9 cellular contexts compared by ENCODE assay signal in genomic region chr20:46407671-46407996, GRCh38. TPM values are rescaled to one million over a fixed set of nuclear protein-coding genes. Genes with fewer than 3 reads are reported as not detected.
DNase-seq lines count a peak whose midpoint lies in the region; ATAC-seq and TF ChIP-seq lines count a peak whose summit lies in the region.
"Had no signal": no experiment of that assay in that cellular context is flagged by ENCODE, and none has a peak within 500 bp of the region (broad histone marks: within the 10 kb centered on the region; RNA-seq: fewer than 3 reads in every experiment).

No MANE protein-coding gene starts in this region.

- H3K27me3 Mint-ChIP-seq in activated T-cell treated with anti-CD3 and anti-CD28 coated beads, Interleukin-2, amount 50 U/mL, for 24 hours, result no peaks in the 10 kb centered on the region
- H3K27me3 Mint-ChIP-seq in activated CD4-positive, alpha-beta memory T cell treated with anti-CD3 and anti-CD28 coated beads, Interleukin-2, amount 10 ng/mL, durations not matched to agents 7 days and 5 days, result no peaks in the 10 kb centered on the region

- H3K27ac ChIP-seq in iPS-18a (ENCODE audit: low read length) (no peak overlapping the region), spleen (peak overlapping the region in 5 of 8 donors; percentile 96 to 99 (median 97))
- H3K27ac ChIP-seq: brain microvascular endothelial cell had no signal

- peaks cover 61% of the 10 kb centered on the region for H3K4me1 Mint-ChIP-seq in activated T-cell treated with anti-CD3 and anti-CD28 coated beads, Interleukin-2, amount 50 U/mL, for 24 hours (ENCODE audit: low read depth)
- H3K4me1 Mint-ChIP-seq in activated CD4-positive, alpha-beta memory T cell treated with anti-CD3 and anti-CD28 coated beads, Interleukin-2, amount 10 ng/mL, durations not matched to agents 7 days and 5 days, result peaks cover 57% of the 10 kb centered on the region

- H3K9ac ChIP-seq in iPS-18a (ENCODE audit: low read length), result no peak overlapping the region

- H3K9me3 ChIP-seq in iPS-18a (ENCODE audit: control insufficient read depth, low read depth, low read length), result no peaks in the 10 kb centered on the region
- H3K9me3 ChIP-seq in spleen, result no peaks in the 10 kb centered on the region

- H3K27me3 ChIP-seq in iPS-18a (ENCODE audit: control insufficient read depth, insufficient read depth, low read length), result peaks cover 12% of the 10 kb centered on the region
- no peaks in the 10 kb centered on the region for H3K27me3 ChIP-seq in spleen (replicated peaks in 1 of 7)
- H3K27me3 ChIP-seq: brain microvascular endothelial cell had no signal

- ATAC-seq in HG03159 (IDR thresholded peaks at IDR 0.05; ENCODE audit: unreplicated experiment), result no peak

- intact Hi-C loops in spleen (cut with DNase I; ENCODE audit: low total_unique reads), result no loop called here

- 69 to 85% (median 78%) methylated on average over 4 of the region's 4 CpGs for WGBS in spleen, 5 donors

- CTCF ChIA-PET in activated CD4-positive, alpha-beta memory T cell treated with anti-CD3 and anti-CD28 coated beads, Interleukin-2, amount 10 ng/mL, durations not matched to agents 7 days and 5 days (lab: Charles Lee), result interaction anchor here (1.4 to 2.9 kb wide), 5 partner anchors 30 to 138 kb away, joined by 4 to 24 read pairs (median 5); no protein-coding TSS in a partner anchor

- H3K4me1 ChIP-seq in iPS-18a (ENCODE audit: control insufficient read depth, low read depth, low read length) (peaks cover 5% of the 10 kb centered on the region), spleen (peaks cover 29 to 63% (median 50%) of the 10 kb centered on the region in 6 donors)

- no peaks in the 10 kb centered on the region for H3K9me3 Mint-ChIP-seq in activated T-cell treated with anti-CD3 and anti-CD28 coated beads, Interleukin-2, amount 50 U/mL, for 24 hours
- H3K9me3 Mint-ChIP-seq in activated CD4-positive, alpha-beta memory T cell treated with anti-CD3 and anti-CD28 coated beads, Interleukin-2, amount 10 ng/mL, durations not matched to agents 7 days and 5 days, result no peaks in the 10 kb centered on the region

- POLR2A ChIA-PET in activated CD4-positive, alpha-beta memory T cell treated with anti-CD3 and anti-CD28 coated beads, Interleukin-2, amount 10 ng/mL, durations not matched to agents 7 days and 5 days (lab: Charles Lee), result interaction anchor here (1.1 to 2.0 kb wide), 3 partner anchors 18 to 435 kb away, joined by 4 to 7 read pairs (median 6); partner anchors contain the start of genes TP53RK and ZNF335

- peak overlapping the region; percentile 97 for H3K27ac Mint-ChIP-seq in activated T-cell treated with anti-CD3 and anti-CD28 coated beads, Interleukin-2, amount 50 U/mL, for 24 hours
- no peak overlapping the region for H3K27ac Mint-ChIP-seq in activated CD4-positive, alpha-beta memory T cell treated with anti-CD3 and anti-CD28 coated beads, Interleukin-2, amount 10 ng/mL, durations not matched to agents 7 days and 5 days

- peaks cover 19% of the 10 kb centered on the region for H3K36me3 Mint-ChIP-seq in activated T-cell treated with anti-CD3 and anti-CD28 coated beads, Interleukin-2, amount 50 U/mL, for 24 hours (ENCODE audit: low read depth)
- peaks cover 16% of the 10 kb centered on the region for H3K36me3 Mint-ChIP-seq in activated CD4-positive, alpha-beta memory T cell treated with anti-CD3 and anti-CD28 coated beads, Interleukin-2, amount 10 ng/mL, durations not matched to agents 7 days and 5 days (ENCODE audit: low read depth)

- peak overlapping the region; percentile 88 for H3K4me3 ChIP-seq in iPS-18a (ENCODE audit: low read length)
- H3K4me3 ChIP-seq in spleen, result peak overlapping the region in 1 of 8 donors; percentile 95

- no peaks in the 10 kb centered on the region for H3K36me3 ChIP-seq in iPS-18a (ENCODE audit: control insufficient read depth, low read depth, low read length)
- H3K36me3 ChIP-seq in spleen, result peaks cover 0 to 12% (median 0%) of the 10 kb centered on the region in 6 donors
- H3K36me3 ChIP-seq: brain microvascular endothelial cell had no signal

- H3K4me3 Mint-ChIP-seq in activated T-cell treated with anti-CD3 and anti-CD28 coated beads, Interleukin-2, amount 50 U/mL, for 24 hours, result peak overlapping the region; percentile 92
- H3K4me3 Mint-ChIP-seq in activated CD4-positive, alpha-beta memory T cell treated with anti-CD3 and anti-CD28 coated beads, Interleukin-2, amount 10 ng/mL, durations not matched to agents 7 days and 5 days, result peak overlapping the region; percentile 91

- no peak for DNase-seq in activated T-cell treated with anti-CD3 and anti-CD28 coated beads, Interleukin-2, amount 50 U/mL, for 24 hours
- DNase-seq in activated T-cell treated with anti-CD3 and anti-CD28 coated beads, Interleukin-2, amount 50 U/mL, for 48 hours, result no peak
- no peak for DNase-seq in activated CD4-positive, alpha-beta memory T cell treated with anti-CD3 and anti-CD28 coated beads, Interleukin-2, amount 10 ng/mL, durations not matched to agents 7 days and 5 days
- DNase-seq in spleen (no peak), SIG-M5 treated with dmso at 0.1 percent for 504 hours (lab: John Stamatoyannopoulos, UW; ENCODE audit: unreplicated experiment) (no peak), LoVo (ENCODE audit: low spot score) (no peak)
- DNase-seq: brain microvascular endothelial cell had no signal

- no peak for TF ChIP-seq POLR2A in spleen (IDR thresholded peaks at IDR 0.05)

- no peak for TF ChIP-seq CTCF in spleen (IDR thresholded peaks at IDR 0.05 in 8 of 11, conservative IDR thresholded peaks at IDR 0.05 in 3 of 11)

RNA-seq across cellular contexts. Expression of gene ELMO2, which starts 1.2 kb away (rescaled TPM):
- total RNA-seq in activated CD4-positive, alpha-beta memory T cell treated with anti-CD3 and anti-CD28 coated beads, Interleukin-2, amount 10 ng/mL, durations not matched to agents 7 days and 5 days, result 10 to 100 TPM; 85.6 to 97.6 TPM
- 10 to 100 TPM; 52.3 to 80.2 (median 70.0) TPM for total RNA-seq in spleen
- 10 to 100 TPM; 17.2 to 27.3 (median 18.4) TPM for polyA plus RNA-seq in spleen
